Comparison of ENCODE assay signal across 18 cellular contexts in genomic region chr6:17490724-17491123, GRCh38.
DNase-seq lines count a peak whose midpoint lies in the region; ATAC-seq and TF ChIP-seq lines count a peak whose summit lies in the region.
"Had no signal": no experiment of that assay in that cellular context is flagged by ENCODE, and none has a peak within 500 bp of the region (broad histone marks: within the 10 kb centered on the region; RNA-seq: fewer than 3 reads in every experiment).

No MANE protein-coding gene starts in this region.

- H3K4me1 Mint-ChIP-seq in neural crest cell, result peaks cover 39% of the 10 kb centered on the region
- H3K4me1 Mint-ChIP-seq: activated B cell treated with CpG ODN at 0.5 μM for 24 hours had no signal

- TF ChIP-seq CTCF in neural crest cell (conservative IDR thresholded peaks at IDR 0.05), result no peak

- H3K36me3 ChIP-seq in BLaER1 treated with 17β-estradiol and CSF1 and Interleukin-3, amounts not matched to agents 10 nM and 100 nM, result peaks cover 0 to 39% (median 10%) of the 10 kb centered on the region in 11 experiments; a peak in 8 of 22 replicates
- peaks cover 3% of the 10 kb centered on the region; the same call in 1 of the 2 replicates for H3K36me3 ChIP-seq in SJCRH30
- H3K36me3 ChIP-seq: BE2C had no signal

- H3K27ac ChIP-seq in BLaER1 treated with 17β-estradiol and CSF1 and Interleukin-3, amounts not matched to agents 10 nM and 100 nM, result peak overlapping the region in 10 of 11 experiments; percentile 8 to 88 (median 68); a peak in 19 of 22 replicates
- peak overlapping the region; percentile 32 for H3K27ac ChIP-seq in SJCRH30

- H3K27ac Mint-ChIP-seq in neural crest cell (ENCODE audit: unreplicated experiment), result peak overlapping the region; percentile 74
- H3K27ac Mint-ChIP-seq: activated B cell treated with CpG ODN at 0.5 μM for 24 hours; activated naive CD8-positive, alpha-beta T cell treated with anti-CD3 and anti-CD28 coated beads for 36 hours; dendritic cell treated with granulocyte-macrophage colony-stimulating factor and Interleukin-4, amounts not matched to agents 40 ng/mL and 50 ng/mL, for 4 days; mesothelial cell of epicardium; stimulated activated naive B cell treated with anti-CD40 and anti-IgM and Interleukin-4, amounts not matched to agents 10 μg/mL and 1 μg/mL and 100 μg/mL, for 72 hours had no signal

- no peaks in the 10 kb centered on the region for H4K20me1 ChIP-seq in BLaER1 treated with 17β-estradiol and CSF1 and Interleukin-3, amounts not matched to agents 10 nM and 100 nM

- H3K4me2 ChIP-seq in BLaER1 treated with 17β-estradiol and CSF1 and Interleukin-3, amounts not matched to agents 10 nM and 100 nM, result peak overlapping the region; percentile 67 to 91 (median 81)
- H3K4me2 ChIP-seq: SK-N-SH had no signal

- H3K4me1 ChIP-seq in BLaER1 treated with 17β-estradiol and CSF1 and Interleukin-3, amounts not matched to agents 10 nM and 100 nM, result peaks cover 23 to 53% (median 49%) of the 10 kb centered on the region in 10 experiments
- H3K4me1 ChIP-seq in SJCRH30, result peaks cover 15% of the 10 kb centered on the region
- H3K4me1 ChIP-seq: BE2C had no signal

- H3K9me3 Mint-ChIP-seq in neural crest cell, result no peaks in the 10 kb centered on the region
- H3K9me3 Mint-ChIP-seq: activated B cell treated with CpG ODN at 0.5 μM for 24 hours; activated naive CD8-positive, alpha-beta T cell treated with anti-CD3 and anti-CD28 coated beads for 36 hours; dendritic cell treated with granulocyte-macrophage colony-stimulating factor and Interleukin-4, amounts not matched to agents 40 ng/mL and 50 ng/mL, for 4 days; mesothelial cell of epicardium; stimulated activated naive B cell treated with anti-CD40 and anti-IgM and Interleukin-4, amounts not matched to agents 10 μg/mL and 1 μg/mL and 100 μg/mL, for 72 hours had no signal

- peak; percentile 34 for ATAC-seq in HG02798 (IDR thresholded peaks at IDR 0.05; ENCODE audit: poor library complexity, unreplicated experiment)
- ATAC-seq in HG03025 (IDR thresholded peaks at IDR 0.05; ENCODE audit: low FRiP score, unreplicated experiment), result no peak
- ATAC-seq: HCT116 had no signal

- peak; percentile 61 to 73 for DNase-seq in SJCRH30
- DNase-seq in neural crest cell (ENCODE audit: low read depth, low spot score), result no peak
- no peak for DNase-seq in activated naive CD4-positive, alpha-beta T cell treated with anti-CD3 and anti-CD28 coated beads, Interleukin-2, amount 50 U/mL, for 16 hours
- DNase-seq in ureter (ENCODE audit: low spot score), result no peak
- DNase-seq in effector CD8-positive, alpha-beta T cell (lab: John Stamatoyannopoulos, UW), result no peak
- DNase-seq: activated B cell treated with CpG ODN at 0.5 μM for 24 hours; activated naive CD8-positive, alpha-beta T cell treated with anti-CD3 and anti-CD28 coated beads for 36 hours; BE2C; NCI-H1930; SK-N-SH; stimulated activated CD4-positive, alpha-beta T cell treated with anti-CD3 and anti-CD28 coated beads, Interleukin-4, amount 100 ng/mL, for 24 hours; stimulated activated naive B cell treated with anti-CD40 and anti-IgM and Interleukin-4, amounts not matched to agents 10 μg/mL and 1 μg/mL and 100 μg/mL, for 72 hours had no signal

- H3K4me3 ChIP-seq in BLaER1 treated with 17β-estradiol and CSF1 and Interleukin-3, amounts not matched to agents 10 nM and 100 nM, result peak overlapping the region in 2 of 10 experiments; percentile 24 to 42; a peak in 2 of 20 replicates
- no peak overlapping the region for H3K4me3 ChIP-seq in SJCRH30

- H3K27me3 ChIP-seq in BLaER1 treated with 17β-estradiol and CSF1 and Interleukin-3, amounts not matched to agents 10 nM and 100 nM, result no peaks in the 10 kb centered on the region
- H3K27me3 ChIP-seq in SJCRH30, result no peaks in the 10 kb centered on the region
- H3K27me3 ChIP-seq: BE2C had no signal

- peaks cover 0 to 26% (median 4%) of the 10 kb centered on the region in 11 experiments; a peak in 11 of 22 replicates for H3K9me3 ChIP-seq in BLaER1 treated with 17β-estradiol and CSF1 and Interleukin-3, amounts not matched to agents 10 nM and 100 nM (replicated peaks in 1 of 11)
- no peaks in the 10 kb centered on the region for H3K9me3 ChIP-seq in SJCRH30 (replicated peaks)
- H3K9me3 ChIP-seq: BE2C, SK-N-SH had no signal

- peaks cover 8% of the 10 kb centered on the region for H3K36me3 Mint-ChIP-seq in neural crest cell (ENCODE audit: low read depth)
- H3K36me3 Mint-ChIP-seq: activated naive CD8-positive, alpha-beta T cell treated with anti-CD3 and anti-CD28 coated beads for 36 hours; stimulated activated naive B cell treated with anti-CD40 and anti-IgM and Interleukin-4, amounts not matched to agents 10 μg/mL and 1 μg/mL and 100 μg/mL, for 72 hours had no signal

- no peak overlapping the region for H3K4me3 Mint-ChIP-seq in neural crest cell
- H3K4me3 Mint-ChIP-seq: activated B cell treated with CpG ODN at 0.5 μM for 24 hours; activated naive CD8-positive, alpha-beta T cell treated with anti-CD3 and anti-CD28 coated beads for 36 hours; dendritic cell treated with granulocyte-macrophage colony-stimulating factor and Interleukin-4, amounts not matched to agents 40 ng/mL and 50 ng/mL, for 4 days; mesothelial cell of epicardium; stimulated activated naive B cell treated with anti-CD40 and anti-IgM and Interleukin-4, amounts not matched to agents 10 μg/mL and 1 μg/mL and 100 μg/mL, for 72 hours had no signal

- no peaks in the 10 kb centered on the region for H3K27me3 Mint-ChIP-seq in neural crest cell (ENCODE audit: low read depth)

- H3K9ac ChIP-seq in BLaER1 treated with 17β-estradiol and CSF1 and Interleukin-3, amounts not matched to agents 10 nM and 100 nM, result peak overlapping the region in 7 of 11 experiments; percentile 38 to 74 (median 70); a peak in 12 of 22 replicates
- H3K9ac ChIP-seq: SK-N-SH had no signal

Comparison
In these comparisons a context has a peak if more than half of its experiments do, and no peak if none do; other contexts are left out.
1. DNase-seq: peak in SJCRH30 (2 of 2); none in neural crest cell (single experiment), activated naive CD4-positive, alpha-beta T cell treated with anti-CD3 and anti-CD28 coated beads, Interleukin-2, amount 50 U/mL, for 16 hours (single experiment), ureter (single experiment) and effector CD8-positive, alpha-beta T cell (single experiment).